1 cellular context compared by ENCODE assay signal in the genomic region with DNA sequence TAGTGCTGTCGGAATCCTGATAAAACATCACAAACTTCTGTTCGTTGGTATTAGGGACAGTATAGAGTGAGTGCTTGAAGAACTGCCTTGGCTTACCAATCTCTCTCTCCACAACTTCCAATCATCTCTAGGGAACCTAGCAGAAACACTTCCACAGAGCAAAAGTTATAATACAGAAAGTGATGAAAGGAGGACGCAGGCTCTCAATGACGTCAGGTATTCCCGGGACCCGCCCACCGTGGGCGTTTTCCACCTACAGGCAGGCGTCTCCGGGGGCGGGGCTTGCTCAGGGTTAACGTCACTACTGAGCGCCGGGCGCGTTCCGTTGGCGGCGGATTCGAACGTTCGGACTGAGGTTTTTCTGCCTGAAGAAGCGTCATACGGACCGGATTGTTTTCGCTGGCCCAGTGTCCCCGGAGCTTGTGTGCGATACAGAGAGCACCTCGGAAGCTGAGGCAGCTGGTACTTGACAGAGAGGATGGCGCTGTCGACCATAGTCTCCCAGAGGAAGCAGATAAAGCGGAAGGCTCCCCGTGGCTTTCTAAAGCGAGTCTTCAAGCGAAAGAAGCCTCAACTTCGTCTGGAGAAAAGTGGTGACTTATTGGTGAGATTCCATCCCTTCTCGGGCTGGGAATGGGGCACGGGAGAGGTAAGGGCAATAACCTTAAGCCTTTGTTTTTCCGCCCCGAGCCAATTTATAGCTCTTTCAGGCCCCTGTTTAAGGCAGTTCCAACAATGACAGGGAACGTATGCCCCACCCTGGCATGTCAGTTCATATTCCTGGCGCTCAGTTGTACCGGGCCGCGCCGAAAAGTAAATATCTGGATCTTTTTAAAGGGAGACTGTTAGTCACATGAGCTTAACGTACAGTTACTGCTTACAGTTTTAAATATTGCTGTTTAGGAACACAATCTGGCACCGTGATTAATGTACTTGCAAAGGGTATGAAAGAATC.
A peak's percentile ranks its signal among the peaks of the same experiment; 100 is the strongest.
TF ChIP-seq lines count a peak whose summit lies in the region.

A gene (plus strand): TSS at position 320 of the 955 bp plus-strand sequence. CDS start 159 bp downstream, at position 479.

TF ChIP-seq in SK-N-SH, 30 proteins besides CTCF, POLR2A, EP300 and RAD21 (continued from another document):
- TF ChIP-seq, protein P1, sequence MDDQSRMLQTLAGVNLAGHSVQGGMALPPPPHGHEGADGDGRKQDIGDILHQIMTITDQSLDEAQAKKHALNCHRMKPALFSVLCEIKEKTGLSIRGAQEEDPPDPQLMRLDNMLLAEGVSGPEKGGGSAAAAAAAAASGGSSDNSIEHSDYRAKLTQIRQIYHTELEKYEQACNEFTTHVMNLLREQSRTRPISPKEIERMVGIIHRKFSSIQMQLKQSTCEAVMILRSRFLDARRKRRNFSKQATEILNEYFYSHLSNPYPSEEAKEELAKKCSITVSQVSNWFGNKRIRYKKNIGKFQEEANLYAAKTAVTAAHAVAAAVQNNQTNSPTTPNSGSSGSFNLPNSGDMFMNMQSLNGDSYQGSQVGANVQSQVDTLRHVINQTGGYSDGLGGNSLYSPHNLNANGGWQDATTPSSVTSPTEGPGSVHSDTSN (IDR thresholded peaks at IDR 0.05) = no peak
- TF ChIP-seq, protein P2, sequence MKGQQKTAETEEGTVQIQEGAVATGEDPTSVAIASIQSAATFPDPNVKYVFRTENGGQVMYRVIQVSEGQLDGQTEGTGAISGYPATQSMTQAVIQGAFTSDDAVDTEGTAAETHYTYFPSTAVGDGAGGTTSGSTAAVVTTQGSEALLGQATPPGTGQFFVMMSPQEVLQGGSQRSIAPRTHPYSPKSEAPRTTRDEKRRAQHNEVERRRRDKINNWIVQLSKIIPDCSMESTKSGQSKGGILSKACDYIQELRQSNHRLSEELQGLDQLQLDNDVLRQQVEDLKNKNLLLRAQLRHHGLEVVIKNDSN (IDR thresholded peaks at IDR 0.05; ENCODE audit: borderline replicate concordance, low read depth) = no peak
- no peak for TF ChIP-seq FOXM1 (IDR thresholded peaks at IDR 0.05; ENCODE audit: low read depth)
- no peak for TF ChIP-seq TCF12 (IDR thresholded peaks at IDR 0.05)
- TF ChIP-seq, protein P3, sequence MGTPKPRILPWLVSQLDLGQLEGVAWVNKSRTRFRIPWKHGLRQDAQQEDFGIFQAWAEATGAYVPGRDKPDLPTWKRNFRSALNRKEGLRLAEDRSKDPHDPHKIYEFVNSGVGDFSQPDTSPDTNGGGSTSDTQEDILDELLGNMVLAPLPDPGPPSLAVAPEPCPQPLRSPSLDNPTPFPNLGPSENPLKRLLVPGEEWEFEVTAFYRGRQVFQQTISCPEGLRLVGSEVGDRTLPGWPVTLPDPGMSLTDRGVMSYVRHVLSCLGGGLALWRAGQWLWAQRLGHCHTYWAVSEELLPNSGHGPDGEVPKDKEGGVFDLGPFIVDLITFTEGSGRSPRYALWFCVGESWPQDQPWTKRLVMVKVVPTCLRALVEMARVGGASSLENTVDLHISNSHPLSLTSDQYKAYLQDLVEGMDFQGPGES (IDR thresholded peaks at IDR 0.05; ENCODE audit: low read depth, low read length) = no peak
- TF ChIP-seq JUND (IDR thresholded peaks at IDR 0.05) = no peak
- peak; percentile 33; the same call in 1 of the 2 replicates for TF ChIP-seq FOSL2 (IDR thresholded peaks at IDR 0.05; ENCODE audit: borderline replicate concordance, low read depth)
- TF ChIP-seq POLR2AphosphoS5 (IDR thresholded peaks at IDR 0.05; ENCODE audit: low read depth, low read length) = peak; percentile 70; the same call in 1 of the 2 replicates
- TF ChIP-seq, protein P4, sequence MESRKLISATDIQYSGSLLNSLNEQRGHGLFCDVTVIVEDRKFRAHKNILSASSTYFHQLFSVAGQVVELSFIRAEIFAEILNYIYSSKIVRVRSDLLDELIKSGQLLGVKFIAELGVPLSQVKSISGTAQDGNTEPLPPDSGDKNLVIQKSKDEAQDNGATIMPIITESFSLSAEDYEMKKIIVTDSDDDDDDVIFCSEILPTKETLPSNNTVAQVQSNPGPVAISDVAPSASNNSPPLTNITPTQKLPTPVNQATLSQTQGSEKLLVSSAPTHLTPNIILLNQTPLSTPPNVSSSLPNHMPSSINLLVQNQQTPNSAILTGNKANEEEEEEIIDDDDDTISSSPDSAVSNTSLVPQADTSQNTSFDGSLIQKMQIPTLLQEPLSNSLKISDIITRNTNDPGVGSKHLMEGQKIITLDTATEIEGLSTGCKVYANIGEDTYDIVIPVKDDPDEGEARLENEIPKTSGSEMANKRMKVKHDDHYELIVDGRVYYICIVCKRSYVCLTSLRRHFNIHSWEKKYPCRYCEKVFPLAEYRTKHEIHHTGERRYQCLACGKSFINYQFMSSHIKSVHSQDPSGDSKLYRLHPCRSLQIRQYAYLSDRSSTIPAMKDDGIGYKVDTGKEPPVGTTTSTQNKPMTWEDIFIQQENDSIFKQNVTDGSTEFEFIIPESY (IDR thresholded peaks at IDR 0.05; ENCODE audit: borderline replicate concordance, low read depth) = no peak
- no peak for TF ChIP-seq NRF1 (IDR thresholded peaks at IDR 0.05; ENCODE audit: low read depth, low read length)
- TF ChIP-seq, protein P5, sequence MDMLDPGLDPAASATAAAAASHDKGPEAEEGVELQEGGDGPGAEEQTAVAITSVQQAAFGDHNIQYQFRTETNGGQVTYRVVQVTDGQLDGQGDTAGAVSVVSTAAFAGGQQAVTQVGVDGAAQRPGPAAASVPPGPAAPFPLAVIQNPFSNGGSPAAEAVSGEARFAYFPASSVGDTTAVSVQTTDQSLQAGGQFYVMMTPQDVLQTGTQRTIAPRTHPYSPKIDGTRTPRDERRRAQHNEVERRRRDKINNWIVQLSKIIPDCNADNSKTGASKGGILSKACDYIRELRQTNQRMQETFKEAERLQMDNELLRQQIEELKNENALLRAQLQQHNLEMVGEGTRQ (IDR thresholded peaks at IDR 0.05; ENCODE audit: borderline replicate concordance, low read depth, low read length) = no peak
- TF ChIP-seq, protein P6, sequence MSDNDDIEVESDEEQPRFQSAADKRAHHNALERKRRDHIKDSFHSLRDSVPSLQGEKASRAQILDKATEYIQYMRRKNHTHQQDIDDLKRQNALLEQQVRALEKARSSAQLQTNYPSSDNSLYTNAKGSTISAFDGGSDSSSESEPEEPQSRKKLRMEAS (IDR thresholded peaks at IDR 0.05; ENCODE audit: low read depth) = 0 out of 2 replicates have a peak, but pooled peaks have one; percentile 61
- no peak for TF ChIP-seq RXRA (IDR thresholded peaks at IDR 0.05; ENCODE audit: borderline replicate concordance, low read depth)
- peak; percentile 50; the same call in 1 of the 2 replicates for TF ChIP-seq TAF1 (IDR thresholded peaks at IDR 0.05; ENCODE audit: borderline replicate concordance, low read depth, low read length)
- TF ChIP-seq TEAD4 (IDR thresholded peaks at IDR 0.05; ENCODE audit: borderline replicate concordance, insufficient read depth) = no peak
- TF ChIP-seq MEF2A (IDR thresholded peaks at IDR 0.05; ENCODE audit: borderline replicate concordance, low read depth) = no peak
- TF ChIP-seq MXI1 (IDR thresholded peaks at IDR 0.05; ENCODE audit: low read depth, low read length) = peak; percentile 95
- no peak for TF ChIP-seq RFX5 (IDR thresholded peaks at IDR 0.05; ENCODE audit: low read length)
- TF ChIP-seq SMC3 (IDR thresholded peaks at IDR 0.05; ENCODE audit: low read depth, low read length) = no peak
- no peak for TF ChIP-seq YY1 (IDR thresholded peaks at IDR 0.05; ENCODE audit: low read depth)
- peak; percentile 99 for TF ChIP-seq SIN3A (IDR thresholded peaks at IDR 0.05; ENCODE audit: borderline replicate concordance, low read depth, low read length)
- TF ChIP-seq FOXJ3 (CRISPR knock-in tag; IDR thresholded peaks at IDR 0.05) = no peak
- TF ChIP-seq ELF1 (IDR thresholded peaks at IDR 0.05) = 0 out of 2 replicates have a peak, but pooled peaks have one; percentile 29
- TF ChIP-seq GABPA (IDR thresholded peaks at IDR 0.05; ENCODE audit: low read depth) = peak; percentile 35; the same call in 1 of the 2 replicates
TF ChIP-seq in SK-N-SH: peak in this region for 9.
